23 cellular contexts compared by ENCODE assay signal in the genomic region with DNA sequence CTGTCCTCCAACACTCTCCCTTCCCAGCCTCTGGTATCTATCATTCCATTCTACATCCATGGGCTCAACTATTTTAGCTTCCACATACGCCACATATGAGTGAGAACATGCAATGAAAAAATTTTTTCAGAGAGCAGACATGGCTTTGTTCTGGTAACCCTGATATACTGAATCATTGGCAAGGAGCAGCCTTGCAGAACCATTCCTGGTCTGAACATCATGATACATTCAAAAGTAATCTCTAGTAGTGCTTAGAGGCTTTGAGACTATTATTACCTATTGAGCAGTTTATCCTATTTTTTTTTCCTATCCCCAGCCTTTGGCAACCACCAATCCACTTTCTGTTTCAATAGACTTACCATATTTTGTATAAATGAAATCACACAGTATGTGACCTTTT.
"Had no signal": no experiment of that assay in that cellular context is flagged by ENCODE, and none has a peak within 500 bp of the region (broad histone marks: within the 10 kb centered on the region; RNA-seq: fewer than 3 reads in every experiment).

No MANE protein-coding gene starts in this region.

- H3K4me1 ChIP-seq: colonic mucosa, esophagus muscularis mucosa, esophagus squamous epithelium, foreskin keratinocyte, gastrocnemius medialis, gastroesophageal sphincter had no signal

- DNase-seq: cerebellar nuclear complex; colonic mucosa; cortex of kidney; dermis blood vessel endothelial cell; dorsolateral prefrontal cortex; effector CD4-positive, alpha-beta T cell; effector CD8-positive, alpha-beta T cell; effector memory CD4-positive, alpha-beta T cell; effector memory CD8-positive, alpha-beta T cell; endodermal cell; erythroblast; esophagus squamous epithelium; foreskin fibroblast; foreskin keratinocyte; foreskin melanocyte; gastrocnemius medialis; glutamatergic neuron; head of caudate nucleus had no signal

- H3K4me3 ChIP-seq: colonic mucosa, coronary artery, dorsolateral prefrontal cortex, esophagus muscularis mucosa, esophagus squamous epithelium, gastrocnemius medialis, gastroesophageal sphincter had no signal

- H3K36me3 ChIP-seq: colonic mucosa, esophagus muscularis mucosa, esophagus squamous epithelium, gastrocnemius medialis, gastroesophageal sphincter had no signal

- H3K27me3 ChIP-seq: colonic mucosa, dorsolateral prefrontal cortex, esophagus muscularis mucosa, esophagus squamous epithelium, foreskin keratinocyte, gastrocnemius medialis, gastroesophageal sphincter had no signal

- ATAC-seq: effector memory CD8-positive, alpha-beta T cell; esophagus mucosa; foreskin keratinocyte; gastrocnemius medialis; gastroesophageal sphincter had no signal

- H3K9me3 ChIP-seq: colonic mucosa, esophagus muscularis mucosa, esophagus squamous epithelium, gastrocnemius medialis, gastroesophageal sphincter had no signal

- H3K27ac ChIP-seq: colonic mucosa, coronary artery, dorsolateral prefrontal cortex, epithelial cell of prostate, esophagus muscularis mucosa, esophagus squamous epithelium, foreskin keratinocyte, gastrocnemius medialis, gastroesophageal sphincter had no signal
